8 cellular contexts compared by ENCODE assay signal in genomic region chr17:77365584-77366186, GRCh38.
A peak's percentile ranks its signal among the peaks of the same experiment; 100 is the strongest.
DNase-seq lines count a peak whose midpoint lies in the region; ATAC-seq and TF ChIP-seq lines count a peak whose summit lies in the region.

No MANE protein-coding gene starts in this region.

- intact Hi-C loops in colonic mucosa (cut with DNase I): no loop called here

- H3K9ac ChIP-seq in colonic mucosa (ENCODE audit: low read depth in 2 of 2, low read length in 2 of 2): peak overlapping the region in 1 of 2 donors; percentile 59
- H3K9ac ChIP-seq in mucosa of stomach (ENCODE audit: low read length): peak overlapping the region; percentile 16

- peaks cover 15% of the 10 kb centered on the region for H3K4me1 ChIP-seq in colonic mucosa
- peaks cover 48% of the 10 kb centered on the region for H3K4me1 ChIP-seq in mucosa of stomach (ENCODE audit: control insufficient read depth, insufficient read depth, low read length)

- ATAC-seq in GM19455 (IDR thresholded peaks at IDR 0.05; ENCODE audit: unreplicated experiment) (no peak), GM18909 (IDR thresholded peaks at IDR 0.05; ENCODE audit: poor library complexity, unreplicated experiment) (no peak)

- H3K9me3 ChIP-seq in colonic mucosa: no peaks in the 10 kb centered on the region
- H3K9me3 ChIP-seq in mucosa of stomach (ENCODE audit: control insufficient read depth, low read length): no peaks in the 10 kb centered on the region

- TF ChIP-seq CTCF in colonic mucosa (IDR thresholded peaks at IDR 0.05): no peak

- H3K27me3 ChIP-seq in colonic mucosa: no peaks in the 10 kb centered on the region
- H3K27me3 ChIP-seq in mucosa of stomach (ENCODE audit: control insufficient read depth, insufficient read depth, low read length): no peaks in the 10 kb centered on the region

- H3K27ac ChIP-seq in colonic mucosa: peak overlapping the region; percentile 32

- no peak overlapping the region for H3K4me3 ChIP-seq in colonic mucosa
- H3K4me3 ChIP-seq in mucosa of stomach (ENCODE audit: low read length): no peak overlapping the region

- DNase-seq in DMS79 treated with DMSO at 0.1 percent for 48 hours (lab: John Stamatoyannopoulos, UW): peak; percentile 17
- DNase-seq in DMS79 (lab: John Stamatoyannopoulos, UW): no peak
- DNase-seq in NCI-H460 (ENCODE audit: extremely low read depth, low read depth): peak; percentile 35
- DNase-seq in colonic mucosa: peak; percentile 78
- no peak for DNase-seq in NCI-H2227 (lab: John Stamatoyannopoulos, UW; ENCODE audit: unreplicated experiment)

- H3K36me3 ChIP-seq in colonic mucosa: no peaks in the 10 kb centered on the region
- H3K36me3 ChIP-seq in mucosa of stomach (ENCODE audit: control insufficient read depth, insufficient read depth, low read length): no peaks in the 10 kb centered on the region

Comparison
In these comparisons a context has a peak if more than half of its experiments do, and no peak if none do; other contexts are left out.
1. DNase-seq: peak in DMS79 treated with DMSO at 0.1 percent for 48 hours (single experiment), NCI-H460 (single experiment) and colonic mucosa (single experiment); none in DMS79 (single experiment) and NCI-H2227 (single experiment).